25 cellular contexts compared by ENCODE assay signal in genomic region chr7:101402835-101403234, GRCh38. TPM values are rescaled to one million over a fixed set of nuclear protein-coding genes. Genes with fewer than 3 reads are reported as not detected.
"Had no signal": no experiment of that assay in that cellular context is flagged by ENCODE, and none has a peak within 500 bp of the region (broad histone marks: within the 10 kb centered on the region; RNA-seq: fewer than 3 reads in every experiment).

No MANE protein-coding gene starts in this region.

- H3K27ac Mint-ChIP-seq: activated CD4-positive, alpha-beta T cell treated with anti-CD3 and anti-CD28 coated beads, Interleukin-2, amount 10 ng/mL, durations not matched to agents 7 days and 5 days; activated naive CD4-positive, alpha-beta T cell treated with anti-CD3 and anti-CD28 coated beads, Interleukin-2, amount 10 ng/mL, durations not matched to agents 7 days and 5 days; activated naive CD8-positive, alpha-beta T cell treated with anti-CD3 and anti-CD28 coated beads, Interleukin-2, amount 50 U/mL, for 24 hours; stimulated activated naive CD8-positive, alpha-beta T cell treated with anti-CD3 and anti-CD28 coated beads, Interleukin-15, Interleukin-2, amounts not matched to agents 100 ng/mL and 50 ng/mL, for 24 hours had no signal

- H3K36me3 ChIP-seq: gastrocnemius medialis, left ventricle myocardium inferior, pancreas, suprapubic skin, transverse colon had no signal

- H3K4me1 Mint-ChIP-seq: activated CD4-positive, alpha-beta T cell treated with anti-CD3 and anti-CD28 coated beads, Interleukin-2, amount 10 ng/mL, durations not matched to agents 7 days and 5 days; activated naive CD4-positive, alpha-beta T cell treated with anti-CD3 and anti-CD28 coated beads, Interleukin-2, amount 10 ng/mL, durations not matched to agents 7 days and 5 days; activated naive CD8-positive, alpha-beta T cell treated with anti-CD3 and anti-CD28 coated beads, Interleukin-2, amount 50 U/mL, for 24 hours; central memory CD8-positive, alpha-beta T cell had no signal

- H3K36me3 Mint-ChIP-seq: activated naive CD4-positive, alpha-beta T cell treated with anti-CD3 and anti-CD28 coated beads, Interleukin-2, amount 10 ng/mL, durations not matched to agents 7 days and 5 days had no signal

- ATAC-seq: activated CD4-positive, CD25-positive, alpha-beta regulatory T cell treated with anti-CD3 and anti-CD28 coated beads, Interleukin-2, amount 50 U/mL, for 24 hours; activated naive CD8-positive, alpha-beta T cell treated with anti-CD3 and anti-CD28 coated beads, Interleukin-2, amount 50 U/mL, for 24 hours; activated T-cell treated with anti-CD3 and anti-CD28 coated beads, Interleukin-2, amount 50 U/mL, for 4 hours; esophagus mucosa; gastrocnemius medialis had no signal

- H3K27ac ChIP-seq: coronary artery, gastrocnemius medialis, left ventricle myocardium inferior, suprapubic skin, transverse colon had no signal

- H3K27me3 ChIP-seq: pancreas had no signal

- H3K4me3 Mint-ChIP-seq: activated CD4-positive, alpha-beta T cell treated with anti-CD3 and anti-CD28 coated beads, Interleukin-2, amount 10 ng/mL, durations not matched to agents 7 days and 5 days; activated naive CD4-positive, alpha-beta T cell treated with anti-CD3 and anti-CD28 coated beads, Interleukin-2, amount 10 ng/mL, durations not matched to agents 7 days and 5 days; activated naive CD8-positive, alpha-beta T cell treated with anti-CD3 and anti-CD28 coated beads, Interleukin-2, amount 50 U/mL, for 24 hours; activated T-cell treated with anti-CD3 and anti-CD28 coated beads, Interleukin-2, amount 50 U/mL, for 4 hours; central memory CD8-positive, alpha-beta T cell; neural crest cell; stimulated activated naive CD8-positive, alpha-beta T cell treated with anti-CD3 and anti-CD28 coated beads, Interleukin-15, Interleukin-2, amounts not matched to agents 100 ng/mL and 50 ng/mL, for 24 hours had no signal

- H3K9me3 ChIP-seq: gastrocnemius medialis, pancreas, suprapubic skin, transverse colon had no signal

- H3K4me3 ChIP-seq: coronary artery, gastrocnemius medialis, left ventricle myocardium inferior, pancreas, suprapubic skin, transverse colon had no signal

- H3K4me1 ChIP-seq: gastrocnemius medialis, left ventricle myocardium inferior, pancreas, transverse colon had no signal

- DNase-seq: activated CD4-positive, alpha-beta T cell treated with anti-CD3 and anti-CD28 coated beads, Interleukin-2, amount 10 ng/mL, durations not matched to agents 7 days and 5 days; activated CD8-positive, alpha-beta memory T cell treated with anti-CD3 and anti-CD28 coated beads, Interleukin-2, amount 50 U/mL, for 4 hours; activated naive CD4-positive, alpha-beta T cell treated with anti-CD3 and anti-CD28 coated beads, Interleukin-2, amount 10 ng/mL, durations not matched to agents 7 days and 5 days; activated naive CD8-positive, alpha-beta T cell treated with anti-CD3 and anti-CD28 coated beads, Interleukin-2, amount 50 U/mL, for 24 hours; activated T-cell treated with anti-CD3 and anti-CD28 coated beads, Interleukin-2, amount 50 U/mL, for 4 hours; anterior cingulate cortex; gastrocnemius medialis; head of caudate nucleus; left ventricle myocardium inferior; small intestine; stimulated activated CD4-positive, alpha-beta T cell treated with anti-CD3 and anti-CD28 coated beads, Interleukin-15, amount 100 ng/mL, for 24 hours; stimulated activated CD4-positive, alpha-beta T cell treated with anti-CD3 and anti-CD28 coated beads, Interleukin-2, amount 100 ng/mL, for 48 hours; T1000; transverse colon had no signal

- H3K9me3 Mint-ChIP-seq: activated CD4-positive, alpha-beta T cell treated with anti-CD3 and anti-CD28 coated beads, Interleukin-2, amount 10 ng/mL, durations not matched to agents 7 days and 5 days; activated naive CD4-positive, alpha-beta T cell treated with anti-CD3 and anti-CD28 coated beads, Interleukin-2, amount 10 ng/mL, durations not matched to agents 7 days and 5 days; activated naive CD8-positive, alpha-beta T cell treated with anti-CD3 and anti-CD28 coated beads, Interleukin-2, amount 50 U/mL, for 24 hours; activated T-cell treated with anti-CD3 and anti-CD28 coated beads, Interleukin-2, amount 50 U/mL, for 4 hours; central memory CD8-positive, alpha-beta T cell; stimulated activated naive CD8-positive, alpha-beta T cell treated with anti-CD3 and anti-CD28 coated beads, Interleukin-15, Interleukin-2, amounts not matched to agents 100 ng/mL and 50 ng/mL, for 24 hours had no signal

RNA-seq across cellular contexts. Expression of gene COL26A1, which starts 40.2 kb away (rescaled TPM):
- total RNA-seq: activated CD4-positive, alpha-beta T cell treated with anti-CD3 and anti-CD28 coated beads, Interleukin-2, amount 10 ng/mL, durations not matched to agents 7 days and 5 days; esophagus mucosa; gastrocnemius medialis; left ventricle myocardium inferior; mammary epithelial cell; pulmonary artery endothelial cell; T-helper 1 cell treated with Interleukin-12 subunit alpha and Interleukin-12 subunit beta and Interleukin-4 antibody, amounts not matched to agents 30 ng/mL and 1 ng/mL, for 36 hours; transverse colon had no signal
- polyA plus RNA-seq: mammary epithelial cell had no signal
